In the genomic region with DNA sequence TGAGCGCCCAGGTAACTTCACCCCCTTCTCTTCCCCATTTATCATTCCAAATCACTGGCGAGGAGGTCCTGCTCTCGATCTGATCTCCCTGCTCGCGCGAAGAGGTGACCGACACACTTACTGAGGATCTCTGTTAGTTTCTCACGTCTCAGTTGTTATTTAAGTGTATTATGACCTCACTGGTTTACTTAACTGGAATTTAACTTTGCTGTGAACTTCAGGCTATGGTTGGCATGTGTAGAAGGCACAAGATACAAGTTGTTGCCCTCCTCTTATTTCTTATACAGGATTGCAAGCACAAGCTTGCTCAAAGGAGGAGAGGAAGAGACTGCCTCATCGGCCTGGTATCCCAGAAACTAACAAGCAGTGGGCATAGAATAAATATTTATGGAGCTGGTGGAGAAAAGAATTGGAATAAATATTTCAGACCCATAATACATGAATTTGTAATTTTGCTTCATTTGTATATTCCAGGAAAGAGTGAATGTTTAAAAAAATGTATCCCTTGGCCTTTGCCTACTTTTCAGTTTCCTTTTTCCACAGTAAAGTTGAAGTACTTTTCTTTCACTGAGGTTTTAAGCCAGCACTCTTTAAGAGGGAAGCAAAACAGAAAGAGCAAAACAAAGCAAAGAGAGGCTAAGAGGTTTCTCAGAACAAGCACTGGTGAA, we compare ENCODE assay signal across 8 cellular contexts. TPM values are rescaled to one million over a fixed set of nuclear protein-coding genes. Genes with fewer than 3 reads are reported as not detected.
DNase-seq lines count a peak whose midpoint lies in the region; ATAC-seq and TF ChIP-seq lines count a peak whose summit lies in the region.

No MANE protein-coding gene starts in this region.

- ATAC-seq in Right ventricle myocardium inferior (no peak), sciatic nerve (peak; percentile 29), GM19035 (IDR thresholded peaks at IDR 0.05; ENCODE audit: unreplicated experiment) (no peak), GM19463 (IDR thresholded peaks at IDR 0.05; ENCODE audit: unreplicated experiment) (no peak)

- DNase-seq in cardiac muscle cell (ENCODE audit: low read depth in 1 of 2, low spot score in 1 of 2) (peak; percentile 32 to 46), Right ventricle myocardium inferior (ENCODE audit: missing footprints) (no peak), ascending aorta (ENCODE audit: low spot score in 2 of 2) (no peak), sciatic nerve (ENCODE audit: low spot score) (no peak)
- DNase-seq in activated CD4-positive, alpha-beta T cell treated with anti-CD3 and anti-CD28 coated beads, Interleukin-2, amount 50 U/mL, for 1 hour = no peak

- H3K4me1 ChIP-seq in cardiac muscle cell (ENCODE audit: low read depth) = peaks cover 28% of the 10 kb centered on the region
- H3K4me1 ChIP-seq in ascending aorta = peaks cover 0 to 31% of the 10 kb centered on the region in 2 donors

- H3K36me3 ChIP-seq in cardiac muscle cell (no peaks in the 10 kb centered on the region), ascending aorta (no peaks in the 10 kb centered on the region)

- H3K9me3 ChIP-seq in cardiac muscle cell (ENCODE audit: low read depth) (no peaks in the 10 kb centered on the region), ascending aorta (no peaks in the 10 kb centered on the region)

- intact Hi-C loops in Right ventricle myocardium inferior (cut with DNase I) = no loop called here
- intact Hi-C loops in ascending aorta (cut with DNase I) = loop anchor here (2.0 to 5.0 kb wide), 4 partner anchors 45 to 339 kb away; partner anchors contain the start of gene HDDC2
- intact Hi-C loops in sciatic nerve (cut with DNase I) = loop anchor here (10.0 kb wide), 1 partner anchor 131 kb away; no protein-coding TSS in a partner anchor

- TF ChIP-seq CTCF in cardiac muscle cell (IDR thresholded peaks at IDR 0.05; ENCODE audit: low read depth, low read length) (no peak), ascending aorta (IDR thresholded peaks at IDR 0.05) (no peak)

- peak overlapping the region; percentile 79 for H3K27ac ChIP-seq in cardiac muscle cell
- peak overlapping the region; percentile 93 to 98 for H3K27ac ChIP-seq in ascending aorta

- no peaks in the 10 kb centered on the region for H3K27me3 ChIP-seq in cardiac muscle cell
- no peaks in the 10 kb centered on the region for H3K27me3 ChIP-seq in ascending aorta

- H3K4me3 ChIP-seq in cardiac muscle cell = peak overlapping the region; percentile 60
- H3K4me3 ChIP-seq in ascending aorta = peak overlapping the region; percentile 87 to 90
- H3K4me3 ChIP-seq in iPS-11a (ENCODE audit: low read depth, low read length) = peak overlapping the region; percentile 70

RNA-seq across cellular contexts. Expression of gene RNF217, which starts 1.3 kb away (rescaled TPM):
- total RNA-seq in cardiac muscle cell = 20.6 and 27.1 TPM in 2 replicates
- 9.4 and 13.2 TPM in 2 replicates for polyA plus RNA-seq in cardiac muscle cell
- total RNA-seq in Right ventricle myocardium inferior = 8.0 TPM
- total RNA-seq in ascending aorta = 7.3 TPM
- total RNA-seq in sciatic nerve = 43.5 TPM

Comparison
In these comparisons a context has a peak if more than half of its experiments do, and no peak if none do; other contexts are left out.
1. DNase-seq: peak in cardiac muscle cell (2 of 2); none in Right ventricle myocardium inferior (single experiment), ascending aorta (0 of 2), sciatic nerve (single experiment) and activated CD4-positive, alpha-beta T cell treated with anti-CD3 and anti-CD28 coated beads, Interleukin-2, amount 50 U/mL, for 1 hour (single experiment).
2. Peak in every context shown above with its lines, with median percentiles within 50 percentile points of each other: H3K4me3 ChIP-seq.